ENCODE assay signal across 19 cellular contexts in genomic region chr14:105118646-105119409, GRCh38. TPM values are rescaled to one million over a fixed set of nuclear protein-coding genes. Genes with fewer than 3 reads are reported as not detected.
DNase-seq lines count a peak whose midpoint lies in the region; ATAC-seq and TF ChIP-seq lines count a peak whose summit lies in the region.
"Had no signal": no experiment of that assay in that cellular context is flagged by ENCODE, and none has a peak within 500 bp of the region (broad histone marks: within the 10 kb centered on the region; RNA-seq: fewer than 3 reads in every experiment).

No MANE protein-coding gene starts in this region.

- peak overlapping the region; percentile 88 for H3K27ac ChIP-seq in BLaER1
- H3K27ac ChIP-seq in PC-9, result peak overlapping the region; percentile 83
- H3K27ac ChIP-seq in foreskin keratinocyte, result no peak overlapping the region
- H3K27ac ChIP-seq: gastroesophageal sphincter had no signal

- POLR2A ChIA-PET in PC-9 (lab: Charles Lee; ENCODE audit: unreplicated experiment), result no interaction called here

- H4K20me1 ChIP-seq in BLaER1, result peaks cover 33% of the 10 kb centered on the region
- H4K20me1 ChIP-seq in PC-9 (ENCODE audit: insufficient read depth), result no peaks in the 10 kb centered on the region

- intact Hi-C loops in PC-9 (cut with micrococcal nuclease; ENCODE audit: unreplicated experiment), result no loop called here
- intact Hi-C loops in posterior vena cava (cut with DNase I), result no loop called here

- peaks cover 44% of the 10 kb centered on the region for H3K9me3 ChIP-seq in BLaER1
- peaks cover 15% of the 10 kb centered on the region for H3K9me3 ChIP-seq in PC-9 (ENCODE audit: insufficient read depth, low read depth)
- H3K9me3 ChIP-seq in MG63, result no peaks in the 10 kb centered on the region

- H3F3A ChIP-seq in PC-9 (ENCODE audit: insufficient read depth, low read depth), result peaks cover 21% of the 10 kb centered on the region

- ATAC-seq in foreskin keratinocyte (peak; percentile 85), GM19455 (IDR thresholded peaks at IDR 0.05; ENCODE audit: unreplicated experiment) (no peak)
- ATAC-seq: activated CD4-positive, alpha-beta T cell treated with anti-CD3 and anti-CD28 coated beads for 36 hours; gastroesophageal sphincter had no signal

- H3K9me2 ChIP-seq in PC-9 (ENCODE audit: insufficient read depth), result no peaks in the 10 kb centered on the region

- BruUV-seq in PC-9 (replicated peaks; lab: Mats Ljungman, UMichigan), result no TSS peak

- no peak overlapping the region for H2AFZ ChIP-seq in PC-9

- no peaks in the 10 kb centered on the region for H3K79me2 ChIP-seq in PC-9 (ENCODE audit: low read depth)

- H3K27me3 ChIP-seq in BLaER1 (no peaks in the 10 kb centered on the region), PC-9 (ENCODE audit: insufficient read depth, low read depth) (no peaks in the 10 kb centered on the region), foreskin keratinocyte (peaks cover 20% of the 10 kb centered on the region), MG63 (no peaks in the 10 kb centered on the region)

- peak; percentile 62 to 86 for DNase-seq in PC-9
- DNase-seq in foreskin keratinocyte, result peak; percentile 61 to 79
- peak; percentile 29 for DNase-seq in posterior vena cava (ENCODE audit: low spot score)
- DNase-seq in NCI-H510A (lab: John Stamatoyannopoulos, UW), result no peak
- DNase-seq in MG63, result no peak
- no peak for DNase-seq in NCI-H69 (lab: John Stamatoyannopoulos, UW)
- DNase-seq: activated CD4-positive, alpha-beta T cell treated with anti-CD3 and anti-CD28 coated beads for 36 hours; EL; mesenchymal stem cell; NCI-H1694; NCI-H524; retina had no signal

- CTCF ChIA-PET in PC-9 (lab: Charles Lee), result interaction anchor here (1.1 kb wide), 1 partner anchor 10 kb away, joined by 4 read pairs; no protein-coding TSS in a partner anchor

- TF ChIP-seq CTCF in PC-9 (conservative IDR thresholded peaks at IDR 0.05), result no peak
- TF ChIP-seq CTCF in foreskin keratinocyte (conservative IDR thresholded peaks at IDR 0.05), result no peak

- H3K4me1 ChIP-seq in BLaER1, result peaks cover 81% of the 10 kb centered on the region
- H3K4me1 ChIP-seq in PC-9 (replicated peaks; ENCODE audit: insufficient read depth), result peaks cover 38% of the 10 kb centered on the region
- H3K4me1 ChIP-seq in foreskin keratinocyte, result peaks cover 16% of the 10 kb centered on the region
- H3K4me1 ChIP-seq: gastroesophageal sphincter had no signal

- peak overlapping the region; percentile 89 for H3K4me2 ChIP-seq in BLaER1
- peak overlapping the region; percentile 78 for H3K4me2 ChIP-seq in PC-9

- peak overlapping the region; percentile 74 for H3K9ac ChIP-seq in BLaER1

- peaks cover 71% of the 10 kb centered on the region for H3K36me3 ChIP-seq in BLaER1
- H3K36me3 ChIP-seq in PC-9 (ENCODE audit: low read depth), result no peaks in the 10 kb centered on the region
- no peaks in the 10 kb centered on the region for H3K36me3 ChIP-seq in MG63
- H3K36me3 ChIP-seq: gastroesophageal sphincter had no signal

- H3K4me3 ChIP-seq in BLaER1 (peak overlapping the region; percentile 21; the same call in 1 of the 2 replicates), PC-9 (peak overlapping the region; percentile 18; the same call in 1 of the 2 replicates), MG63 (no peak overlapping the region)
- H3K4me3 ChIP-seq: gastroesophageal sphincter had no signal

RNA-seq across cellular contexts. Expression of gene JAG2, which starts 49.7 kb away (rescaled TPM):
- total RNA-seq in PC-9 (2021), result 17.8 and 20.5 TPM in 2 replicates
- total RNA-seq in foreskin keratinocyte, result 27.4 and 45.2 TPM in 2 replicates
- 23.0 and 30.8 TPM in 2 replicates for polyA plus RNA-seq in foreskin keratinocyte
- total RNA-seq in posterior vena cava, result 10 to 100 TPM; 13.0 to 17.3 TPM
- 3.1 and 12.4 TPM in 2 replicates for total RNA-seq in MG63 (2014; rRNA removed; shearing (Covaris generic); ENCODE audit: low replicate concordance)

RNA-seq across cellular contexts. Expression of gene GPR132, which starts 53.6 kb away (rescaled TPM):
- total RNA-seq in PC-9 (2021) (0.98 TPM in 1 of 2 replicates, not detected in the other), foreskin keratinocyte (not detected in 2 replicates), posterior vena cava (1 to 10 TPM; 1.8 to 3.1 TPM)
- not detected in 2 replicates for polyA plus RNA-seq in foreskin keratinocyte
- not detected in 2 replicates for total RNA-seq in MG63 (2014; rRNA removed; shearing (Covaris generic); ENCODE audit: low replicate concordance)
- total RNA-seq: endothelial cell of umbilical vein, LHCN-M2, SK-MEL-5 had no signal
- polyA plus RNA-seq: endothelial cell of umbilical vein, neural cell had no signal

Comparison
In these comparisons a context has a peak if more than half of its experiments do, and no peak if none do; other contexts are left out.
1. DNase-seq: peak in PC-9 (2 of 2), foreskin keratinocyte (2 of 2) and posterior vena cava (single experiment); none in NCI-H510A (single experiment), MG63 (single experiment) and NCI-H69 (single experiment).